ENCODE assay signal across 13 cellular contexts in the genomic region with DNA sequence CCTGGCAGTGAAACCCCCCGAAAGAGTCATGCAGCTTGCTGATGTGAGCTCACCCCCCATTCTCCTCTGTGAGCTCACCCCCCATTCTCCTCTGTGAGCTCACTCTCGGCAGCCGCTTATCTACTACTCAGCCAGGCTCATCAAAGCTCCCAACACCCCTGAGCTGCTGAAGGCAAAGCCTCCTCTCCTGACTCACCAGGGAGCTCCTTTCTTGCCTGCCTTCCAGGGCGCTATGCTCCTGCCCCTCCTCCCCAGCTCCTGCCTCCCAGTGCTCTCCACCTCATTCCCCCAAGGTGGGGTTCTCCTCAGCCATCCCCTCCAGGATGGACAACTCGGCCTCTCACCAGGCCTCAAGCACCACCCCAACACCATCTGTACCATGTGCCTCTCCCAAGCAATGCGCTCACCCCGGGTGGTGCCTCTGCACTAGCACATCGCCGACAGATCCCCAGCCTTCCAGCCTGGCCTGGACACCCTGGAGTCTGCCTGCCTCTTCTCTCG. TPM values are rescaled to one million over a fixed set of nuclear protein-coding genes. Genes with fewer than 3 reads are reported as not detected.
DNase-seq lines count a peak whose midpoint lies in the region; ATAC-seq, FAIRE-seq and TF ChIP-seq lines count a peak whose summit lies in the region.
"Had no signal": no experiment of that assay in that cellular context is flagged by ENCODE, and none has a peak within 500 bp of the region (broad histone marks: within the 10 kb centered on the region; RNA-seq: fewer than 3 reads in every experiment).

No MANE protein-coding gene starts in this region.

- peaks cover 79% of the 10 kb centered on the region for H3K36me3 Mint-ChIP-seq in Calu3 (ENCODE audit: insufficient read depth, unreplicated experiment)
- peaks cover 3 to 42% (median 13%) of the 10 kb centered on the region in 5 donors for H3K36me3 Mint-ChIP-seq in naive thymus-derived CD4-positive, alpha-beta T cell

- H3K27ac Mint-ChIP-seq in Calu3 (ENCODE audit: unreplicated experiment): peak overlapping the region; percentile 58
- peak overlapping the region in 5 of 9 donors; percentile 17 to 77 (median 43) for H3K27ac Mint-ChIP-seq in naive thymus-derived CD4-positive, alpha-beta T cell

- no peaks in the 10 kb centered on the region for H3K4me1 ChIP-seq in naive thymus-derived CD4-positive, alpha-beta T cell (ENCODE audit: control insufficient read depth in 2 of 2, insufficient read depth in 2 of 2, low read length in 2 of 2)
- peaks cover 11% of the 10 kb centered on the region for H3K4me1 ChIP-seq in body of pancreas

- TF ChIP-seq POLR2A in body of pancreas (IDR thresholded peaks at IDR 0.05): no peak

- DNase-seq in Calu3 (no peak), HT1080 (ENCODE audit: low read depth) (peak; percentile 60), bronchial epithelial cell (ENCODE audit: low read depth) (peak; percentile 32), SW 1271 (lab: John Stamatoyannopoulos, UW) (no peak), body of pancreas (no peak), GM19240 (ENCODE audit: insufficient read length, low spot score) (no peak)
- DNase-seq in naive thymus-derived CD4-positive, alpha-beta T cell: no peak
- no peak for DNase-seq in activated CD4-positive, CD25-positive, alpha-beta regulatory T cell (lab: John Stamatoyannopoulos, UW)
- DNase-seq: islet precursor cell, SHP77, transverse colon had no signal

- no peaks in the 10 kb centered on the region for H3K27me3 ChIP-seq in bronchial epithelial cell (ENCODE audit: control insufficient read depth, insufficient read depth, low read length)
- H3K27me3 ChIP-seq in naive thymus-derived CD4-positive, alpha-beta T cell (ENCODE audit: control insufficient read depth in 2 of 2, insufficient read depth in 2 of 2, low read length in 2 of 2): no peaks in the 10 kb centered on the region
- no peaks in the 10 kb centered on the region for H3K27me3 ChIP-seq in body of pancreas
- H3K27me3 ChIP-seq: adrenal gland, transverse colon had no signal

- H3K4me3 ChIP-seq in bronchial epithelial cell (ENCODE audit: low read depth, low read length) (no peak overlapping the region), body of pancreas (no peak overlapping the region)
- no peak overlapping the region for H3K4me3 ChIP-seq in naive thymus-derived CD4-positive, alpha-beta T cell (ENCODE audit: low read length)
- H3K4me3 ChIP-seq: adrenal gland, transverse colon had no signal

- H3K4me1 Mint-ChIP-seq in Calu3 (ENCODE audit: low read depth, unreplicated experiment): peaks cover 39% of the 10 kb centered on the region
- peaks cover 4 to 23% (median 9%) of the 10 kb centered on the region in 7 donors for H3K4me1 Mint-ChIP-seq in naive thymus-derived CD4-positive, alpha-beta T cell

- POLR2A ChIA-PET in naive thymus-derived CD4-positive, alpha-beta T cell (lab: Charles Lee): no interaction called here

- no peak overlapping the region for H3K27ac ChIP-seq in naive thymus-derived CD4-positive, alpha-beta T cell (ENCODE audit: low read depth, low read length)
- H3K27ac ChIP-seq in body of pancreas: no peak overlapping the region
- H3K27ac ChIP-seq: adrenal gland, transverse colon had no signal

- no peak for ATAC-seq in naive thymus-derived CD4-positive, alpha-beta T cell
- no peak for ATAC-seq in body of pancreas

- H3K36me3 ChIP-seq in bronchial epithelial cell (ENCODE audit: control insufficient read depth, insufficient read depth, low read length) (peaks cover 16% of the 10 kb centered on the region), body of pancreas (replicated peaks in 1 of 2; ENCODE audit: insufficient read depth in 1 of 2, low read depth in 2 of 2) (peaks cover 0 to 8% of the 10 kb centered on the region in 2 donors)
- peaks cover 0 to 83% (median 16%) of the 10 kb centered on the region in 3 experiments for H3K36me3 ChIP-seq in naive thymus-derived CD4-positive, alpha-beta T cell (ENCODE audit: control insufficient read depth in 2 of 3, insufficient read depth in 3 of 3, low read length in 3 of 3)

- intact Hi-C loops in Calu3 (cut with micrococcal nuclease; ENCODE audit: unreplicated experiment): no loop called here
- intact Hi-C loops in naive thymus-derived CD4-positive, alpha-beta T cell (cut with micrococcal nuclease): no loop called here
- intact Hi-C loops in body of pancreas (cut with DNase I): no loop called here

- no peaks in the 10 kb centered on the region for H3K27me3 Mint-ChIP-seq in Calu3 (ENCODE audit: unreplicated experiment)
- H3K27me3 Mint-ChIP-seq in naive thymus-derived CD4-positive, alpha-beta T cell: no peaks in the 10 kb centered on the region

- CTCF ChIA-PET in Calu3 (lab: Charles Lee): no interaction called here
- CTCF ChIA-PET in naive thymus-derived CD4-positive, alpha-beta T cell (lab: Charles Lee): interaction anchor here (1.1 kb wide), 1 partner anchor 22 kb away, joined by 3 read pairs; no protein-coding TSS in a partner anchor

- FAIRE-seq in bronchial epithelial cell (lab: Jason Lieb, UNC): no peak

- no peak overlapping the region for H3K4me3 Mint-ChIP-seq in Calu3 (ENCODE audit: low read depth, unreplicated experiment)
- peak overlapping the region in 1 of 10 donors; percentile 43 for H3K4me3 Mint-ChIP-seq in naive thymus-derived CD4-positive, alpha-beta T cell

- H3K9me3 ChIP-seq in naive thymus-derived CD4-positive, alpha-beta T cell (ENCODE audit: control insufficient read depth in 2 of 3, low read length in 3 of 3): no peaks in the 10 kb centered on the region
- H3K9me3 ChIP-seq in body of pancreas: no peaks in the 10 kb centered on the region
- H3K9me3 ChIP-seq: adrenal gland, transverse colon had no signal

- WGBS in body of pancreas, 2 donors: 92 to 95% methylated on average over 10 of the region's 10 CpGs

- no peaks in the 10 kb centered on the region for H3K9me3 Mint-ChIP-seq in Calu3 (ENCODE audit: low read depth, unreplicated experiment)
- H3K9me3 Mint-ChIP-seq in naive thymus-derived CD4-positive, alpha-beta T cell: peaks cover 0 to 1% (median 0%) of the 10 kb centered on the region in 11 donors

- TF ChIP-seq CTCF in Calu3 (IDR thresholded peaks at IDR 0.05; ENCODE audit: unreplicated experiment): no peak
- TF ChIP-seq CTCF in bronchial epithelial cell (IDR thresholded peaks at IDR 0.05; ENCODE audit: insufficient read depth, low read length, severe bottlenecking): no peak
- TF ChIP-seq CTCF in body of pancreas (IDR thresholded peaks at IDR 0.05): no peak

- BruUV-seq in Calu3 (replicated peaks; lab: Mats Ljungman, UMichigan): no TSS peak

RNA-seq across cellular contexts. Expression of a gene that starts 27.7 kb away (rescaled TPM):
- 39.4 and 39.7 TPM in 2 replicates for total RNA-seq in Calu3 (2022)
- total RNA-seq in HT1080 (2014; rRNA removed; shearing (Covaris generic)): 28.7 and 31.6 TPM in 2 replicates
- polyA plus RNA-seq in HT1080 (2015; cell fraction: cytosol; rRNA removed): 18.1 and 19.3 TPM in 2 replicates
- 58.8 and 66.8 TPM in 2 replicates for polyA plus RNA-seq in HT1080 (2015; cell fraction: nucleus; rRNA removed)
- 10.5 and 12.8 TPM in 2 replicates for total RNA-seq in bronchial epithelial cell
- total RNA-seq in naive thymus-derived CD4-positive, alpha-beta T cell: 10 to 100 TPM; 28.8 to 57.0 (median 43.6) TPM
- polyA plus RNA-seq in naive thymus-derived CD4-positive, alpha-beta T cell: 10 to 100 TPM in 1 of 2 donors, 1 to 10 TPM in 1; 9.0 to 20.1 TPM
- 10 to 100 TPM; 27.8 to 50.4 TPM for total RNA-seq in body of pancreas

RNA-seq across cellular contexts. Expression of a gene that starts 51.7 kb away (rescaled TPM):
- total RNA-seq in Calu3 (2022): 5.5 and 7.0 TPM in 2 replicates
- total RNA-seq in HT1080 (2014; rRNA removed; shearing (Covaris generic)): 0.37 and 0.40 TPM in 2 replicates
- not detected in 2 replicates for polyA plus RNA-seq in HT1080 (2015; cell fraction: cytosol; rRNA removed)
- 0.38 and 0.73 TPM in 2 replicates for polyA plus RNA-seq in HT1080 (2015; cell fraction: nucleus; rRNA removed)
- total RNA-seq in bronchial epithelial cell: 1.2 and 1.3 TPM in 2 replicates
- total RNA-seq in naive thymus-derived CD4-positive, alpha-beta T cell: 1 to 10 TPM in 2 of 5 experiments, under 1 TPM in 3; 0.56 to 1.6 (median 0.70) TPM
- not detected for polyA plus RNA-seq in naive thymus-derived CD4-positive, alpha-beta T cell
- total RNA-seq in body of pancreas: 10 to 100 TPM in 1 of 2 donors, 1 to 10 TPM in 1; 7.0 to 13.5 TPM
- total RNA-seq: epithelial cell of proximal tubule had no signal

RNA-seq across cellular contexts. Expression of a gene that starts 57.0 kb away (rescaled TPM):
- 146 and 149 TPM in 2 replicates for total RNA-seq in Calu3 (2022)
- 65.3 and 83.9 TPM in 2 replicates for total RNA-seq in HT1080 (2014; rRNA removed; shearing (Covaris generic))
- 61.2 and 61.7 TPM in 2 replicates for polyA plus RNA-seq in HT1080 (2015; cell fraction: cytosol; rRNA removed)
- 70.7 and 87.1 TPM in 2 replicates for polyA plus RNA-seq in HT1080 (2015; cell fraction: nucleus; rRNA removed)
- total RNA-seq in bronchial epithelial cell: 60.0 and 61.2 TPM in 2 replicates
- 100 to 1,000 TPM in 2 of 5 experiments, 10 to 100 TPM in 3; 77.7 to 125 (median 93.6) TPM for total RNA-seq in naive thymus-derived CD4-positive, alpha-beta T cell
- 10 to 100 TPM; 47.8 to 68.6 TPM for polyA plus RNA-seq in naive thymus-derived CD4-positive, alpha-beta T cell
- total RNA-seq in body of pancreas: 10 to 100 TPM; 43.8 to 63.0 TPM

RNA-seq across cellular contexts. Expression of a gene that starts 57.1 kb away (rescaled TPM):
- 2.9 and 4.2 TPM in 2 replicates for total RNA-seq in Calu3 (2022)
- 1.4 and 2.2 TPM in 2 replicates for total RNA-seq in HT1080 (2014; rRNA removed; shearing (Covaris generic))
- 4.8 and 5.0 TPM in 2 replicates for polyA plus RNA-seq in HT1080 (2015; cell fraction: cytosol; rRNA removed)
- polyA plus RNA-seq in HT1080 (2015; cell fraction: nucleus; rRNA removed): 7.4 and 9.6 TPM in 2 replicates
- total RNA-seq in bronchial epithelial cell: 0.53 and 0.64 TPM in 2 replicates
- total RNA-seq in naive thymus-derived CD4-positive, alpha-beta T cell: 1 to 10 TPM in 2 of 5 experiments, under 1 TPM in 3; 0.32 to 1.9 (median 0.51) TPM
- under 1 TPM; 0.33 to 0.98 TPM for polyA plus RNA-seq in naive thymus-derived CD4-positive, alpha-beta T cell
- 1 to 10 TPM; 1.0 to 5.3 TPM for total RNA-seq in body of pancreas

Comparison
In these comparisons a context has a peak if more than half of its experiments do, and no peak if none do; other contexts are left out.
1. DNase-seq: peak in HT1080 (single experiment) and bronchial epithelial cell (single experiment); none in Calu3 (single experiment), naive thymus-derived CD4-positive, alpha-beta T cell (0 of 9), SW 1271 (0 of 2), activated CD4-positive, CD25-positive, alpha-beta regulatory T cell (0 of 4), body of pancreas (0 of 4) and GM19240 (single experiment).